Comparison of ENCODE assay signal across 24 cellular contexts in the genomic region with DNA sequence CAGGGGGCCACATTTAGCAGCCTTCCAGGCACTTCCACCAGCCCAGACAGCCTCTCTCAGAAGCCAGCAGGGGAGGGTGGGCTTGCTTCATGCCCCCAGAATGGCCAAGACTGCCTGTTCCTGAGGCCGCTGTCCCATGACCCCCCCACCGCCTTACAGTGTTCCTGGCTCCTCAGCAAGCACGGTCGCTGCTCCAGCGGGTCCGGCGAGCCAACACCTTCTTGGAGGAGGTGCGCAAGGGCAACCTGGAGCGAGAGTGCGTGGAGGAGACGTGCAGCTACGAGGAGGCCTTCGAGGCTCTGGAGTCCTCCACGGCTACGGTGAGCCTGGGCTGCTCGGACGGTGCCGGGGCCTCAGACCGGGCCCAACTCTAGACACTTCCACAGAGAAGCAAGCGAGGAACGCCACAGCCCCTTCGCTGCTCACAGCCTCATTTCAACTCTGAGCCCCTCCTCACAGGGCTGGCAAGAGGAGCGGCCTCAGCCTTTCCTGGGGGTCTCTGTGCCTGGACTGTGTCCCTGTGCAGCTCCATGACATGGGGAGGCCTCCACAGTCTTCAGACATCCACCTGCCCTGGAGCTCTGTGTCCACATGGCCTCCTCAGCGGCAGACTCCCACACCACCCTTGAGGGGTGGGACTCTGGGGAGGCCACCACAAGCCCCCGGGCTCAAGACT. TPM values are rescaled to one million over a fixed set of nuclear protein-coding genes. Genes with fewer than 3 reads are reported as not detected.
DNase-seq lines count a peak whose midpoint lies in the region; ATAC-seq, FAIRE-seq and TF ChIP-seq lines count a peak whose summit lies in the region.
"Had no signal": no experiment of that assay in that cellular context is flagged by ENCODE, and none has a peak within 500 bp of the region (broad histone marks: within the 10 kb centered on the region; RNA-seq: fewer than 3 reads in every experiment).

No MANE protein-coding gene starts in this region.

- no TSS peak for BruUV-seq in K562 (replicated peaks; lab: Mats Ljungman, UMichigan)

- H3K79me2 ChIP-seq in K562 (ENCODE audit: control insufficient read depth, insufficient read depth, low read length), result no peaks in the 10 kb centered on the region

- in situ Hi-C loops in K562 (cut with MboI), result no loop called here

- no peaks in the 10 kb centered on the region for H3K27me3 Mint-ChIP-seq in stimulated activated naive CD8-positive, alpha-beta T cell treated with anti-CD3 and anti-CD28 coated beads, Interleukin-15, amount 100 ng/mL, for 72 hours
- no peaks in the 10 kb centered on the region for H3K27me3 Mint-ChIP-seq in type B pancreatic cell
- H3K27me3 Mint-ChIP-seq: CD4-positive, CD25-positive, alpha-beta regulatory T cell had no signal

- TF ChIP-seq CTCF in K562 (IDR thresholded peaks at IDR 0.05 in 2 of 3, conservative IDR thresholded peaks at IDR 0.05 in 1 of 3; ENCODE audit: insufficient read depth in 2 of 3, low read depth in 1 of 3, low read length in 3 of 3), result no peak
- no peak for TF ChIP-seq CTCF in right lobe of liver (IDR thresholded peaks at IDR 0.05)
- TF ChIP-seq CTCF in type B pancreatic cell (conservative IDR thresholded peaks at IDR 0.05), result no peak

- CTCF ChIA-PET in K562 (lab: Yijun Ruan, JAX; ENCODE audit: low intra/inter-chr PET ratio), result no interaction called here

- peaks cover 10% of the 10 kb centered on the region for H3K4me1 Mint-ChIP-seq in stimulated activated naive CD8-positive, alpha-beta T cell treated with anti-CD3 and anti-CD28 coated beads, Interleukin-15, amount 100 ng/mL, for 72 hours
- no peaks in the 10 kb centered on the region for H3K4me1 Mint-ChIP-seq in type B pancreatic cell (ENCODE audit: unreplicated experiment)

- H3K9ac ChIP-seq in K562 (ENCODE audit: insufficient read depth in 1 of 2, low read depth in 2 of 2, low read length in 2 of 2), result peak overlapping the region in 1 of 2 experiments; percentile 65; a peak in 2 of 4 replicates
- H3K9ac ChIP-seq: KMS-11 had no signal

- H2AFZ ChIP-seq in K562 (ENCODE audit: low read depth, low read length), result peak overlapping the region; percentile 55; the same call in 1 of the 2 replicates

- peaks cover 0 to 3% of the 10 kb centered on the region in 2 experiments; a peak in 1 of 5 replicates for H3K27me3 ChIP-seq in K562 (ENCODE audit: control insufficient read depth in 2 of 2, insufficient read depth in 2 of 2, low read length in 2 of 2)
- no peaks in the 10 kb centered on the region for H3K27me3 ChIP-seq in right lobe of liver
- no peaks in the 10 kb centered on the region for H3K27me3 ChIP-seq in aorta (ENCODE audit: control insufficient read depth in 1 of 2, insufficient read depth in 2 of 2, low read length in 1 of 2)
- H3K27me3 ChIP-seq: BE2C, Peyer's patch, SJCRH30 had no signal

- no peak for TF ChIP-seq RAD21 in K562 (CRISPR knock-in tag; conservative IDR thresholded peaks at IDR 0.05 in 1 of 2, IDR thresholded peaks at IDR 0.05 in 1 of 2)

- no peak overlapping the region for H3K4me2 ChIP-seq in K562 (ENCODE audit: insufficient read depth, low read length)
- H3K4me2 ChIP-seq: KMS-11 had no signal

- no peaks in the 10 kb centered on the region for H3K9me1 ChIP-seq in K562 (ENCODE audit: control insufficient read depth, insufficient read depth, low read length)

- no peaks in the 10 kb centered on the region for H3K9me3 Mint-ChIP-seq in stimulated activated naive CD8-positive, alpha-beta T cell treated with anti-CD3 and anti-CD28 coated beads, Interleukin-15, amount 100 ng/mL, for 72 hours
- no peaks in the 10 kb centered on the region for H3K9me3 Mint-ChIP-seq in type B pancreatic cell
- H3K9me3 Mint-ChIP-seq: CD4-positive, CD25-positive, alpha-beta regulatory T cell had no signal

- peak; percentile 40 for ATAC-seq in stimulated activated naive CD8-positive, alpha-beta T cell treated with anti-CD3 and anti-CD28 coated beads, Interleukin-15, amount 100 ng/mL, for 72 hours
- ATAC-seq in stimulated activated naive CD8-positive, alpha-beta T cell treated with anti-CD3 and anti-CD28 coated beads, Interleukin-15, Interleukin-2, amounts not matched to agents 100 U/mL and 50 U/mL, for 24 hours, result no peak
- ATAC-seq in K562 (peak; percentile 39), right lobe of liver (peak in 1 of 4 donors; percentile 2), aorta (ENCODE audit: low FRiP score) (peak; percentile 13), GM19467 (IDR thresholded peaks at IDR 0.05; ENCODE audit: unreplicated experiment) (no peak)

- no peaks in the 10 kb centered on the region for H3K36me3 Mint-ChIP-seq in type B pancreatic cell
- H3K36me3 Mint-ChIP-seq: CD4-positive, CD25-positive, alpha-beta regulatory T cell had no signal

- POLR2A ChIA-PET in K562 (lab: Yijun Ruan, JAX), result interaction anchor here (0.6 to 1.3 kb wide), 3 partner anchors 8 to 69 kb away, joined by 3 to 7 read pairs (median 3); a partner anchor contains a TSS

- DNase-seq in stimulated activated naive CD8-positive, alpha-beta T cell treated with anti-CD3 and anti-CD28 coated beads, Interleukin-15, amount 100 ng/mL, for 72 hours, result no peak
- no peak for DNase-seq in stimulated activated naive CD8-positive, alpha-beta T cell treated with anti-CD3 and anti-CD28 coated beads, Interleukin-15, Interleukin-2, amounts not matched to agents 100 U/mL and 50 U/mL, for 24 hours
- no peak for DNase-seq in K562 (ENCODE audit: extremely low read depth in 1 of 4, low spot score in 3 of 4)
- no peak for DNase-seq in right lobe of liver
- DNase-seq in aorta, result no peak
- no peak for DNase-seq in type B pancreatic cell (ENCODE audit: extremely low spot score, unreplicated experiment)
- DNase-seq in COR-L47 (lab: John Stamatoyannopoulos, UW), result no peak
- DNase-seq: BE2C; CD4-positive, CD25-positive, alpha-beta regulatory T cell; DMS 273 treated with DMSO at 0.1 percent for 48 hours; GOT3; NCI-H1105; NCI-H2029 treated with DMSO at 0.1 percent for 48 hours; NCI-H226; NCI-H510A treated with DMSO at 0.1 percent for 48 hours; NCI-H748 treated with DMSO at 0.1 percent for 48 hours; NK-92 treated with Interleukin-12 subunit alpha and Interleukin-12 subunit beta, amount 100 ng/mL, for 24 hours; Peyer's patch; SJCRH30 had no signal

- H3K36me3 ChIP-seq in K562 (ENCODE audit: control insufficient read depth, insufficient read depth, low read length) (no peaks in the 10 kb centered on the region), right lobe of liver (peaks cover 0 to 27% (median 12%) of the 10 kb centered on the region in 4 donors), aorta (ENCODE audit: control insufficient read depth in 1 of 2, insufficient read depth in 2 of 2, low read length in 1 of 2) (no peaks in the 10 kb centered on the region)
- H3K36me3 ChIP-seq: BE2C, Peyer's patch, SJCRH30 had no signal

- peak overlapping the region in 1 of 2 donors; percentile 48 for H3K27ac Mint-ChIP-seq in stimulated activated naive CD8-positive, alpha-beta T cell treated with anti-CD3 and anti-CD28 coated beads, Interleukin-15, amount 100 ng/mL, for 72 hours
- no peak overlapping the region for H3K27ac Mint-ChIP-seq in type B pancreatic cell

- H3K4me1 ChIP-seq in K562 (replicated peaks in 1 of 2; ENCODE audit: control insufficient read depth in 2 of 2, insufficient read depth in 2 of 2, low read length in 2 of 2), result peaks cover 4 to 17% of the 10 kb centered on the region in 2 experiments; a peak in 4 of 5 replicates
- peaks cover 0 to 60% (median 20%) of the 10 kb centered on the region in 4 donors for H3K4me1 ChIP-seq in right lobe of liver
- no peaks in the 10 kb centered on the region for H3K4me1 ChIP-seq in aorta (ENCODE audit: control insufficient read depth in 1 of 2, insufficient read depth in 2 of 2, low read length in 2 of 2)
- H3K4me1 ChIP-seq: BE2C, Peyer's patch had no signal

- peaks cover 4% of the 10 kb centered on the region; the same call in 1 of the 2 replicates for H3K9me3 ChIP-seq in K562 (replicated peaks; ENCODE audit: control insufficient read depth, insufficient read depth, low read depth, low read length)
- no peaks in the 10 kb centered on the region for H3K9me3 ChIP-seq in right lobe of liver
- no peaks in the 10 kb centered on the region for H3K9me3 ChIP-seq in aorta (ENCODE audit: control insufficient read depth, low read length)
- H3K9me3 ChIP-seq: BE2C, Peyer's patch, SJCRH30 had no signal

- TF ChIP-seq EP300 in K562 (IDR thresholded peaks at IDR 0.05; ENCODE audit: low read length), result no peak

- TF ChIP-seq POLR2A in K562 (conservative IDR thresholded peaks at IDR 0.05), result no peak
- no peak for TF ChIP-seq POLR2A in right lobe of liver (IDR thresholded peaks at IDR 0.05)

- H3K4me3 ChIP-seq in K562 (no peak overlapping the region), right lobe of liver (peak overlapping the region; percentile 51 to 88 (median 87)), aorta (ENCODE audit: low read length in 2 of 2) (no peak overlapping the region)
- H3K4me3 ChIP-seq: SJCRH30 had no signal

- intact Hi-C loops in K562 (cut with micrococcal nuclease), result no loop called here
- intact Hi-C loops in right lobe of liver (cut with DNase I), result no loop called here
- intact Hi-C loops in aorta (cut with DNase I), result no loop called here

- H3K27ac ChIP-seq in K562 (ENCODE audit: extremely low read depth, low read depth, low read length), result no peak overlapping the region
- H3K27ac ChIP-seq in right lobe of liver, result peak overlapping the region; percentile 63 to 94 (median 81)
- H3K27ac ChIP-seq in aorta (ENCODE audit: low read depth in 1 of 2, low read length in 2 of 2), result no peak overlapping the region
- H3K27ac ChIP-seq: KMS-11, Peyer's patch, SJCRH30 had no signal

- no peaks in the 10 kb centered on the region for H4K20me1 ChIP-seq in K562 (replicated peaks; ENCODE audit: control insufficient read depth, insufficient read depth, low read length)

- no peak for FAIRE-seq in K562 (lab: Jason Lieb, UNC)
- FAIRE-seq: A204.1, G401.6, GM12892 had no signal

- no peak overlapping the region for H3K4me3 Mint-ChIP-seq in stimulated activated naive CD8-positive, alpha-beta T cell treated with anti-CD3 and anti-CD28 coated beads, Interleukin-15, amount 100 ng/mL, for 72 hours
- no peak overlapping the region for H3K4me3 Mint-ChIP-seq in type B pancreatic cell

- 68% methylated on average over 25 of the region's 25 CpGs for WGBS in K562 (ENCODE audit: insufficient coverage, low coverage, missing lambda C conversion rate)
- WGBS in right lobe of liver (ENCODE audit: insufficient coverage, low coverage, low lambda C conversion rate, missing lambda C conversion rate), result 46% methylated on average over 9 of the region's 25 CpGs
- 91 to 92% methylated on average over 25 of the region's 25 CpGs for WGBS in aorta, 2 donors

RNA-seq across cellular contexts. Expression of a gene that starts 0.7 kb away (rescaled TPM):
- total RNA-seq in K562 (2011; cell fraction: chromatin; rRNA removed; ENCODE audit: low replicate concordance), result not detected in 2 replicates
- total RNA-seq in K562 (2011; cell fraction: nucleolus; rRNA removed), result not detected in 2 replicates
- total RNA-seq in K562 (2011; cell fraction: nucleoplasm; rRNA removed), result not detected in 2 replicates
- total RNA-seq in K562 (2014; rRNA removed), result not detected in 2 replicates
- total RNA-seq in K562 (2014; rRNA removed; fragmentation: Illumina TruSeq; extraction: Trizol), result not detected in 2 replicates
- not detected in 2 replicates for total RNA-seq in K562 (2015; rRNA removed; fragmentation: Illumina TruSeq; extraction: Trizol)
- total RNA-seq in K562 (2021), result 0.16 and 0.22 TPM in 2 replicates
- not detected in 2 replicates for polyA plus RNA-seq in K562 (2011; rRNA removed)
- polyA plus RNA-seq in K562 (2011; cell fraction: cytosol; rRNA removed), result not detected in 2 replicates
- not detected in 2 replicates for polyA plus RNA-seq in K562 (2011; cell fraction: nucleus; rRNA removed)
- not detected in 2 replicates for polyA plus RNA-seq in K562 (2012)
- polyA plus RNA-seq in K562 (2014; fragmentation: Illumina TruSeq; extraction: Trizol), result not detected in 2 replicates
- not detected for polyA plus RNA-seq in K562 (2014; fragmentation: Nextera tagmentation; extraction: Ambion mirVana)
- polyA plus RNA-seq in K562 (2014; rRNA removed), result not detected in 2 replicates
- not detected in 2 replicates for polyA minus RNA-seq in K562 (2011; rRNA and poly(A)+ RNA removed)
- polyA minus RNA-seq in K562 (2011; cell fraction: cytosol; rRNA and poly(A)+ RNA removed), result 2.4 TPM in 1 of 2 replicates, not detected in the other
- polyA minus RNA-seq in K562 (2011; cell fraction: nucleus; rRNA and poly(A)+ RNA removed), result not detected in 2 replicates
- 1,000 to 10,000 TPM in 3 of 6 experiments, 100 to 1,000 TPM in 3; 825 to 1,339 (median 1,089) TPM for total RNA-seq in right lobe of liver
- under 1 TPM in 1 of 2 donors, not detected in 1; 0.19 TPM for total RNA-seq in aorta
- polyA plus RNA-seq in aorta, result under 1 TPM in 1 of 2 donors, not detected in 1; 0.72 TPM
- 9.5 and 12.1 TPM in 2 replicates for total RNA-seq in type B pancreatic cell (ENCODE audit: low replicate concordance)
- total RNA-seq: CD4-positive, CD25-positive, alpha-beta regulatory T cell had no signal
- polyA plus RNA-seq: CD4-positive, CD25-positive, alpha-beta regulatory T cell had no signal

RNA-seq across cellular contexts. Expression of a gene that starts 18.9 kb away (rescaled TPM):
- total RNA-seq in K562 (2011; cell fraction: chromatin; rRNA removed; ENCODE audit: low replicate concordance), result 16.0 and 39.3 TPM in 2 replicates
- total RNA-seq in K562 (2011; cell fraction: nucleolus; rRNA removed), result 22.9 and 32.4 TPM in 2 replicates
- 20.5 and 21.6 TPM in 2 replicates for total RNA-seq in K562 (2011; cell fraction: nucleoplasm; rRNA removed)
- total RNA-seq in K562 (2014; rRNA removed) (11.8 and 12.2 TPM in 2 replicates), K562 (2014; rRNA removed; fragmentation: Illumina TruSeq; extraction: Trizol) (7.3 and 7.4 TPM in 2 replicates), K562 (2015; rRNA removed; fragmentation: Illumina TruSeq; extraction: Trizol) (12.8 and 14.1 TPM in 2 replicates), K562 (2021) (17.4 and 18.4 TPM in 2 replicates), right lobe of liver (10 to 100 TPM in 1 of 6 experiments, 1 to 10 TPM in 5; 4.0 to 16.3 (median 6.9) TPM), aorta (1 to 10 TPM; 9.8 to 9.9 TPM), type B pancreatic cell (ENCODE audit: low replicate concordance) (14.9 and 16.1 TPM in 2 replicates)
- polyA plus RNA-seq in K562 (2011; rRNA removed) (4.5 and 7.6 TPM in 2 replicates), K562 (2014; fragmentation: Illumina TruSeq; extraction: Trizol) (7.4 and 10.8 TPM in 2 replicates), K562 (2014; fragmentation: Nextera tagmentation; extraction: Ambion mirVana) (under 1 TPM; 0.15 to 0.38 TPM), K562 (2014; rRNA removed) (7.0 and 10.0 TPM in 2 replicates), aorta (10 to 100 TPM in 1 of 2 donors, 1 to 10 TPM in 1; 3.0 to 13.3 TPM)
- 5.7 and 12.0 TPM in 2 replicates for polyA plus RNA-seq in K562 (2011; cell fraction: cytosol; rRNA removed)
- polyA plus RNA-seq in K562 (2011; cell fraction: nucleus; rRNA removed), result 13.3 and 21.7 TPM in 2 replicates
- polyA plus RNA-seq in K562 (2012), result 8.5 and 12.1 TPM in 2 replicates
- polyA minus RNA-seq in K562 (2011; rRNA and poly(A)+ RNA removed), result 4.6 and 4.8 TPM in 2 replicates
- 5.2 and 8.7 TPM in 2 replicates for polyA minus RNA-seq in K562 (2011; cell fraction: cytosol; rRNA and poly(A)+ RNA removed)
- polyA minus RNA-seq in K562 (2011; cell fraction: nucleus; rRNA and poly(A)+ RNA removed), result 14.1 and 19.8 TPM in 2 replicates

RNA-seq across cellular contexts. Expression of a gene that starts 19.3 kb away (rescaled TPM):
- 36.7 and 76.2 TPM in 2 replicates for total RNA-seq in K562 (2011; cell fraction: chromatin; rRNA removed; ENCODE audit: low replicate concordance)
- total RNA-seq in K562 (2011; cell fraction: nucleolus; rRNA removed), result 31.7 and 34.5 TPM in 2 replicates
- 30.6 and 40.3 TPM in 2 replicates for total RNA-seq in K562 (2011; cell fraction: nucleoplasm; rRNA removed)
- total RNA-seq in K562 (2014; rRNA removed) (7.4 and 11.1 TPM in 2 replicates), K562 (2014; rRNA removed; fragmentation: Illumina TruSeq; extraction: Trizol) (5.9 and 6.9 TPM in 2 replicates), K562 (2015; rRNA removed; fragmentation: Illumina TruSeq; extraction: Trizol) (10.7 and 11.3 TPM in 2 replicates), K562 (2021) (30.3 and 30.4 TPM in 2 replicates), right lobe of liver (10 to 100 TPM; 26.5 to 46.2 (median 30.9) TPM), aorta (100 to 1,000 TPM; 173 to 185 TPM), type B pancreatic cell (ENCODE audit: low replicate concordance) (58.2 and 80.8 TPM in 2 replicates)
- polyA plus RNA-seq in K562 (2011; rRNA removed) (8.2 and 13.2 TPM in 2 replicates), K562 (2014; fragmentation: Illumina TruSeq; extraction: Trizol) (25.0 and 26.7 TPM in 2 replicates), K562 (2014; fragmentation: Nextera tagmentation; extraction: Ambion mirVana) (1 to 10 TPM; 3.6 to 5.7 TPM), K562 (2014; rRNA removed) (14.1 and 14.2 TPM in 2 replicates), aorta (10 to 100 TPM; 27.8 to 74.1 TPM)
- polyA plus RNA-seq in K562 (2011; cell fraction: cytosol; rRNA removed), result 10.8 and 17.1 TPM in 2 replicates
- polyA plus RNA-seq in K562 (2011; cell fraction: nucleus; rRNA removed), result 11.1 and 18.2 TPM in 2 replicates
- polyA plus RNA-seq in K562 (2012), result 16.3 and 23.1 TPM in 2 replicates
- polyA minus RNA-seq in K562 (2011; rRNA and poly(A)+ RNA removed), result 23.5 and 26.8 TPM in 2 replicates
- 27.3 and 29.4 TPM in 2 replicates for polyA minus RNA-seq in K562 (2011; cell fraction: cytosol; rRNA and poly(A)+ RNA removed)
- polyA minus RNA-seq in K562 (2011; cell fraction: nucleus; rRNA and poly(A)+ RNA removed), result 11.3 and 15.9 TPM in 2 replicates

Comparison
In these comparisons a context has a peak if more than half of its experiments do, and no peak if none do; other contexts are left out.
1. ATAC-seq: peak in stimulated activated naive CD8-positive, alpha-beta T cell treated with anti-CD3 and anti-CD28 coated beads, Interleukin-15, amount 100 ng/mL, for 72 hours (single experiment), K562 (single experiment) and aorta (single experiment); none in stimulated activated naive CD8-positive, alpha-beta T cell treated with anti-CD3 and anti-CD28 coated beads, Interleukin-15, Interleukin-2, amounts not matched to agents 100 U/mL and 50 U/mL, for 24 hours (single experiment) and GM19467 (single experiment).
2. H3K27ac ChIP-seq: peak in right lobe of liver (3 of 3); none in K562 (single experiment) and aorta (0 of 2).
3. H3K4me3 ChIP-seq: peak in right lobe of liver (3 of 3); none in K562 (single experiment) and aorta (0 of 2).
4. RNA of a gene that starts 0.7 kb away (total RNA-seq): 825 to 1,339 TPM in right lobe of liver; 9.5 to 12.1 TPM in type B pancreatic cell, 0.19 TPM in aorta and 0.16 to 0.22 TPM in K562; every median in the first group is over 10 times any median in the second.